In genomic region chr20:1752045-1752444, GRCh38 we compare ENCODE assay signal across 34 cellular contexts.
DNase-seq lines count a peak whose midpoint lies in the region; ATAC-seq, FAIRE-seq and TF ChIP-seq lines count a peak whose summit lies in the region.
"Had no signal": no experiment of that assay in that cellular context is flagged by ENCODE, and none has a peak within 500 bp of the region (broad histone marks: within the 10 kb centered on the region; RNA-seq: fewer than 3 reads in every experiment).

No MANE protein-coding gene starts in this region.

- H3K4me3 ChIP-seq in liver (ENCODE audit: low read depth in 1 of 3, low read length in 3 of 3): no peak overlapping the region
- H3K4me3 ChIP-seq in HepG2 (replicated peaks in 1 of 3; ENCODE audit: insufficient read depth in 1 of 3, low read depth in 2 of 3, low read length in 3 of 3): no peak overlapping the region
- H3K4me3 ChIP-seq in A549: no peak overlapping the region
- no peak overlapping the region for H3K4me3 ChIP-seq in right lobe of liver
- no peak overlapping the region for H3K4me3 ChIP-seq in osteoblast (ENCODE audit: insufficient read depth, low read length)
- H3K4me3 ChIP-seq: BLaER1; BLaER1 treated with 17β-estradiol and CSF1 and Interleukin-3, amounts not matched to agents 10 nM and 100 nM had no signal

- H3K9ac ChIP-seq in liver (ENCODE audit: low read depth in 1 of 2, low read length in 2 of 2) (no peak overlapping the region), HepG2 (ENCODE audit: insufficient read depth, low read depth, low read length) (no peak overlapping the region)
- H3K9ac ChIP-seq: BLaER1; BLaER1 treated with 17β-estradiol and CSF1 and Interleukin-3, amounts not matched to agents 10 nM and 100 nM had no signal

- TF ChIP-seq RAD21 in liver (IDR thresholded peaks at IDR 0.05): peak in 1 of 2 donors; percentile 10
- TF ChIP-seq RAD21 in HepG2 (CRISPR knock-in tag; IDR thresholded peaks at IDR 0.05): no peak
- TF ChIP-seq RAD21 in A549 (conservative IDR thresholded peaks at IDR 0.05 in 1 of 2, IDR thresholded peaks at IDR 0.05 in 1 of 2): no peak

- peak overlapping the region; percentile 3 to 68 for H3K27ac ChIP-seq in liver (ENCODE audit: low read depth in 1 of 2, low read length in 2 of 2)
- H3K27ac ChIP-seq in HepG2 (ENCODE audit: extremely low read length, insufficient read depth, low read length): no peak overlapping the region
- H3K27ac ChIP-seq in A549: no peak overlapping the region
- H3K27ac ChIP-seq in right lobe of liver: peak overlapping the region in 2 of 3 donors; percentile 2 to 30
- H3K27ac ChIP-seq in osteoblast (ENCODE audit: low read depth, low read length): no peak overlapping the region
- H3K27ac ChIP-seq: 22Rv1; BLaER1; BLaER1 treated with 17β-estradiol and CSF1 and Interleukin-3, amounts not matched to agents 10 nM and 100 nM; C4-2B had no signal

- H4K20me1 ChIP-seq in HepG2 (ENCODE audit: insufficient read depth, low read length): no peaks in the 10 kb centered on the region
- H4K20me1 ChIP-seq in osteoblast (ENCODE audit: insufficient read depth, low read length): no peaks in the 10 kb centered on the region
- H4K20me1 ChIP-seq: BLaER1; BLaER1 treated with 17β-estradiol and CSF1 and Interleukin-3, amounts not matched to agents 10 nM and 100 nM had no signal

- intact Hi-C loops in HepG2 (cut with micrococcal nuclease; ENCODE audit: unreplicated experiment): no loop called here
- intact Hi-C loops in right lobe of liver (cut with DNase I): no loop called here

- H3K4me2 ChIP-seq in HepG2 (ENCODE audit: low read depth, low read length): no peak overlapping the region
- H3K4me2 ChIP-seq in A549: no peak overlapping the region
- H3K4me2 ChIP-seq in osteoblast (ENCODE audit: insufficient read depth, low read length): no peak overlapping the region
- H3K4me2 ChIP-seq: BLaER1; BLaER1 treated with 17β-estradiol and CSF1 and Interleukin-3, amounts not matched to agents 10 nM and 100 nM had no signal

- BruUV-seq in HepG2 (replicated peaks; lab: Mats Ljungman, UMichigan): no TSS peak

- H2AFZ ChIP-seq in HepG2 (ENCODE audit: low read length) (no peak overlapping the region), osteoblast (ENCODE audit: low read length) (no peak overlapping the region)

- no peak for DNase-seq in HepG2 (ENCODE audit: low spot score)
- no peak for DNase-seq in A549 (ENCODE audit: low read depth in 1 of 2, low spot score in 1 of 2)
- no peak for DNase-seq in left lobe of liver (ENCODE audit: low spot score)
- no peak for DNase-seq in right lobe of liver
- no peak for DNase-seq in NCI-H1436 (lab: John Stamatoyannopoulos, UW)
- DNase-seq in osteoblast (ENCODE audit: insufficient read length, low spot score, missing footprints): no peak
- DNase-seq in SKM-1 treated with dmso at 0.1 percent for 144 hours (lab: John Stamatoyannopoulos, UW; ENCODE audit: unreplicated experiment): no peak
- DNase-seq: 8988T; ACHN; AML-193; BE2C; C1 segment of cervical spinal cord; Caco-2; Calu3; CD4-positive, alpha-beta memory T cell; CD4-positive, alpha-beta T cell; CD4-positive, CD25-positive, alpha-beta regulatory T cell; CD8-positive, alpha-beta memory T cell; CD8-positive, alpha-beta T cell; COR-L47; DMS 273 treated with DMSO at 0.1 percent for 48 hours; DMS153; DMS53; DMS79; DMS79 treated with DMSO at 0.1 percent for 48 hours; DND-41; EL had no signal

- POLR2A ChIA-PET in HepG2 (lab: Yijun Ruan, JAX): no interaction called here
- POLR2A ChIA-PET in A549 (lab: Yijun Ruan, JAX): no interaction called here

- H3K4me1 ChIP-seq in liver (ENCODE audit: control insufficient read depth in 4 of 4, insufficient read depth in 4 of 4, low read length in 3 of 4): peaks cover 4 to 14% (median 5%) of the 10 kb centered on the region in 4 donors
- peaks cover 11% of the 10 kb centered on the region for H3K4me1 ChIP-seq in HepG2 (ENCODE audit: insufficient read depth, low read length)
- no peaks in the 10 kb centered on the region for H3K4me1 ChIP-seq in A549
- H3K4me1 ChIP-seq in right lobe of liver: peaks cover 0 to 4% (median 1%) of the 10 kb centered on the region in 4 donors
- H3K4me1 ChIP-seq in osteoblast (ENCODE audit: insufficient read depth, low read length): no peaks in the 10 kb centered on the region

- in situ Hi-C loops in HepG2 (cut with HindIII; ENCODE audit: extremely low pct_ligation_motif_present, low pct_unique_long_range_greater_than_20kb): no loop called here

- no peak for FAIRE-seq in HepG2 (lab: Jason Lieb, UNC)
- peak; percentile 61 for FAIRE-seq in A549 (lab: Jason Lieb, UNC)
- FAIRE-seq: A204.1, D721Med had no signal

- H3K79me2 ChIP-seq in HepG2 (ENCODE audit: insufficient read depth, low read length) (no peaks in the 10 kb centered on the region), osteoblast (ENCODE audit: insufficient read depth, low read length) (no peaks in the 10 kb centered on the region)

- TF ChIP-seq CTCF in liver (IDR thresholded peaks at IDR 0.05; ENCODE audit: low read depth, low read length, missing input control) (no peak), HepG2 (CRISPR knock-in tag; IDR thresholded peaks at IDR 0.05) (no peak), A549 (IDR thresholded peaks at IDR 0.05) (no peak), right lobe of liver (IDR thresholded peaks at IDR 0.05) (no peak), osteoblast (IDR thresholded peaks at IDR 0.05; ENCODE audit: extremely low read depth, low read depth, low read length) (no peak)

- H3K9me3 ChIP-seq in liver (ENCODE audit: control insufficient read depth in 4 of 4, low read length in 3 of 4): no peaks in the 10 kb centered on the region
- no peaks in the 10 kb centered on the region for H3K9me3 ChIP-seq in HepG2 (ENCODE audit: low read length)
- H3K9me3 ChIP-seq in A549: no peaks in the 10 kb centered on the region
- H3K9me3 ChIP-seq in right lobe of liver: no peaks in the 10 kb centered on the region
- H3K9me3 ChIP-seq in osteoblast (ENCODE audit: low read depth, low read length): no peaks in the 10 kb centered on the region
- H3K9me3 ChIP-seq: BE2C, Caco-2 had no signal

- ATAC-seq in HepG2 (no peak), A549 (no peak), left lobe of liver (peak; percentile 84), right lobe of liver (peak; percentile 43 to 86 (median 78))
- ATAC-seq: CD8-positive, alpha-beta T cell had no signal

- H3K36me3 ChIP-seq in liver (ENCODE audit: control insufficient read depth in 4 of 4, insufficient read depth in 3 of 4, low read depth in 1 of 4, low read length in 3 of 4): no peaks in the 10 kb centered on the region
- no peaks in the 10 kb centered on the region for H3K36me3 ChIP-seq in HepG2 (replicated peaks in 1 of 2; ENCODE audit: control insufficient read depth in 1 of 2, insufficient read depth in 2 of 2, low read length in 2 of 2)
- H3K36me3 ChIP-seq in right lobe of liver: no peaks in the 10 kb centered on the region
- no peaks in the 10 kb centered on the region for H3K36me3 ChIP-seq in osteoblast (ENCODE audit: insufficient read depth, low read length)
- H3K36me3 ChIP-seq: BE2C; BLaER1; BLaER1 treated with 17β-estradiol and CSF1 and Interleukin-3, amounts not matched to agents 10 nM and 100 nM had no signal

- CTCF ChIA-PET in HepG2 (lab: Yijun Ruan, JAX; ENCODE audit: low intra/inter-chr PET ratio, low total read pairs) (no interaction called here), A549 (lab: Yijun Ruan, JAX) (interaction anchor here (1.2 to 3.9 kb wide), 3 partner anchors 13 to 420 kb away, joined by 3 to 28 read pairs (median 6); no protein-coding TSS in a partner anchor)

- no peaks in the 10 kb centered on the region for H3K27me3 ChIP-seq in liver (ENCODE audit: control insufficient read depth in 4 of 4, insufficient read depth in 4 of 4, low read length in 3 of 4)
- no peaks in the 10 kb centered on the region for H3K27me3 ChIP-seq in HepG2 (ENCODE audit: control insufficient read depth in 1 of 2, insufficient read depth in 2 of 2, low read length in 2 of 2)
- H3K27me3 ChIP-seq in right lobe of liver: no peaks in the 10 kb centered on the region
- peaks cover 41% of the 10 kb centered on the region for H3K27me3 ChIP-seq in osteoblast (ENCODE audit: insufficient read depth, low read length)
- H3K27me3 ChIP-seq: BE2C; BLaER1; BLaER1 treated with 17β-estradiol and CSF1 and Interleukin-3, amounts not matched to agents 10 nM and 100 nM had no signal

- TF ChIP-seq EP300 in HepG2 (IDR thresholded peaks at IDR 0.05; ENCODE audit: low read depth in 2 of 2, low read length in 2 of 2) (no peak), HepG2 (CRISPR knock-in tag; IDR thresholded peaks at IDR 0.05; ENCODE audit: borderline replicate concordance) (no peak), A549 (IDR thresholded peaks at IDR 0.05) (no peak)

- TF ChIP-seq POLR2A in HepG2 (IDR thresholded peaks at IDR 0.05; ENCODE audit: insufficient read depth in 1 of 2, low read depth in 2 of 2, low read length in 2 of 2) (no peak), A549 (IDR thresholded peaks at IDR 0.05; ENCODE audit: low read length) (no peak), right lobe of liver (IDR thresholded peaks at IDR 0.05) (no peak)

TF ChIP-seq in liver, 16 proteins besides CTCF, POLR2A, EP300 and RAD21 (continues in another document):
- no peak for TF ChIP-seq ATF3 (IDR thresholded peaks at IDR 0.05)

TF ChIP-seq in HepG2, 621 proteins besides CTCF, POLR2A, EP300 and RAD21 (continues in another document):
- TF ChIP-seq CREBL2 (CRISPR knock-in tag; IDR thresholded peaks at IDR 0.05; ENCODE audit: borderline replicate concordance): no peak

TF ChIP-seq in A549, 52 proteins besides CTCF, POLR2A, EP300 and RAD21:
- no peak for TF ChIP-seq ZFP36 (IDR thresholded peaks at IDR 0.05; ENCODE audit: borderline replicate concordance, partially characterized antibody)
- no peak for TF ChIP-seq ZNF302 (CRISPR knock-in tag; IDR thresholded peaks at IDR 0.05)
- no peak for TF ChIP-seq NFE2L2 (conservative IDR thresholded peaks at IDR 0.05; ENCODE audit: low read length)
- no peak for TF ChIP-seq ZSCAN20 (CRISPR knock-in tag; IDR thresholded peaks at IDR 0.05)
- no peak for TF ChIP-seq TFCP2L1 (CRISPR knock-in tag; IDR thresholded peaks at IDR 0.05)
- TF ChIP-seq CHD2 (IDR thresholded peaks at IDR 0.05; ENCODE audit: low read length, partially characterized antibody): no peak
- TF ChIP-seq ELK1 (IDR thresholded peaks at IDR 0.05; ENCODE audit: low read depth, low read length): no peak
- TF ChIP-seq TP53 (CRISPR knock-in tag; IDR thresholded peaks at IDR 0.05): no peak
- no peak for TF ChIP-seq EHF (CRISPR knock-in tag; IDR thresholded peaks at IDR 0.05)
- no peak for TF ChIP-seq MAZ (IDR thresholded peaks at IDR 0.05; ENCODE audit: borderline replicate concordance, low read depth, low read length)
- no peak for TF ChIP-seq NPAS2 (CRISPR knock-in tag; IDR thresholded peaks at IDR 0.05; ENCODE audit: borderline replicate concordance)
TF ChIP-seq in A549: peak in this region for 0.

Comparison
In these comparisons a context has a peak if more than half of its experiments do, and no peak if none do; other contexts are left out.
1. H3K27ac ChIP-seq: peak in liver (2 of 2) and right lobe of liver (2 of 3); none in HepG2 (single experiment), A549 (0 of 2) and osteoblast (single experiment).
2. ATAC-seq: peak in left lobe of liver (single experiment) and right lobe of liver (4 of 4); none in HepG2 (single experiment) and A549 (0 of 2).